15 cellular contexts compared by ENCODE assay signal in genomic region chr13:111423168-111423785, GRCh38.
A peak's percentile ranks its signal among the peaks of the same experiment; 100 is the strongest.
DNase-seq lines count a peak whose midpoint lies in the region; ATAC-seq, FAIRE-seq and TF ChIP-seq lines count a peak whose summit lies in the region.
"Had no signal": no experiment of that assay in that cellular context is flagged by ENCODE, and none has a peak within 500 bp of the region (broad histone marks: within the 10 kb centered on the region; RNA-seq: fewer than 3 reads in every experiment).

No MANE protein-coding gene starts in this region.

- H2AFZ ChIP-seq in mammary epithelial cell (ENCODE audit: low read depth, low read length) (peak overlapping the region; percentile 68), HepG2 (ENCODE audit: low read length) (no peak overlapping the region)

- H2BK5ac ChIP-seq in mesendoderm (ENCODE audit: low read length), result no peak overlapping the region

- H2AK5ac ChIP-seq in mesendoderm (ENCODE audit: low read length), result no peak overlapping the region

- H3K79me2 ChIP-seq in mammary epithelial cell (ENCODE audit: insufficient read depth, low read length), result no peaks in the 10 kb centered on the region
- no peaks in the 10 kb centered on the region for H3K79me2 ChIP-seq in mesendoderm (ENCODE audit: control insufficient read depth, insufficient read depth, low read length)
- no peaks in the 10 kb centered on the region for H3K79me2 ChIP-seq in HepG2 (ENCODE audit: insufficient read depth, low read length)

- peak overlapping the region; percentile 60 for H3K4me2 ChIP-seq in mammary epithelial cell (ENCODE audit: insufficient read depth, low read depth, low read length)
- no peak overlapping the region for H3K4me2 ChIP-seq in mesendoderm (ENCODE audit: low read length)
- no peak overlapping the region for H3K4me2 ChIP-seq in HepG2 (ENCODE audit: low read depth, low read length)

- no peak overlapping the region for H4K5ac ChIP-seq in mesendoderm (ENCODE audit: low read length)

- H3K79me1 ChIP-seq in mesendoderm (ENCODE audit: low read length), result no peaks in the 10 kb centered on the region

- no peak overlapping the region for H2BK120ac ChIP-seq in mesendoderm (ENCODE audit: low read depth, low read length)

- no peak overlapping the region for H3K4ac ChIP-seq in mesendoderm (ENCODE audit: low read depth, low read length)

- TF ChIP-seq EP300 in HepG2 (IDR thresholded peaks at IDR 0.05; ENCODE audit: low read depth in 2 of 2, low read length in 2 of 2) (no peak), HepG2 (CRISPR knock-in tag; IDR thresholded peaks at IDR 0.05; ENCODE audit: borderline replicate concordance) (no peak)

- no peak for TF ChIP-seq POLR2A in HepG2 (IDR thresholded peaks at IDR 0.05; ENCODE audit: insufficient read depth in 1 of 2, low read depth in 2 of 2, low read length in 2 of 2)

- 4% methylated on average over 14 of the region's 16 CpGs for WGBS in mammary epithelial cell (ENCODE audit: low coverage, missing lambda C conversion rate)
- WGBS in mesendoderm (ENCODE audit: extremely low coverage, insufficient coverage, low lambda C conversion rate), result no CpG with 5 or more reads among the region's 16 CpGs
- WGBS in HepG2 (ENCODE audit: low lambda C conversion rate), result 33% methylated on average over 16 of the region's 16 CpGs

- H4K8ac ChIP-seq in mesendoderm (ENCODE audit: low read depth, low read length), result no peak overlapping the region

- no peak overlapping the region for H3K27ac ChIP-seq in mammary epithelial cell (ENCODE audit: insufficient read depth, low read depth, low read length)
- no peak overlapping the region for H3K27ac ChIP-seq in mesendoderm (ENCODE audit: low read depth, low read length)
- H3K27ac ChIP-seq in HepG2 (ENCODE audit: extremely low read length, insufficient read depth, low read length), result no peak overlapping the region
- H3K27ac ChIP-seq in right atrium auricular region, result no peak overlapping the region
- H3K27ac ChIP-seq: Peyer's patch had no signal

- H3K27me3 ChIP-seq in mammary epithelial cell (ENCODE audit: insufficient read depth, low read length) (no peaks in the 10 kb centered on the region), mesendoderm (ENCODE audit: insufficient read depth, low read length, poor library complexity) (no peaks in the 10 kb centered on the region), HepG2 (ENCODE audit: control insufficient read depth in 1 of 2, insufficient read depth in 2 of 2, low read length in 2 of 2) (peaks cover 8 to 83% of the 10 kb centered on the region in 2 experiments; a peak in 3 of 5 replicates), right atrium auricular region (no peaks in the 10 kb centered on the region)
- H3K27me3 ChIP-seq: Peyer's patch had no signal

- TF ChIP-seq RAD21 in HepG2 (CRISPR knock-in tag; IDR thresholded peaks at IDR 0.05), result no peak

- intact Hi-C loops in Calu3 (cut with micrococcal nuclease; ENCODE audit: unreplicated experiment), result no loop called here
- intact Hi-C loops in mammary epithelial cell (cut with micrococcal nuclease), result no loop called here
- intact Hi-C loops in HepG2 (cut with micrococcal nuclease; ENCODE audit: unreplicated experiment), result no loop called here

- CTCF ChIA-PET in Calu3 (lab: Charles Lee) (no interaction called here), mammary epithelial cell (lab: Charles Lee; ENCODE audit: low non-redundant PET) (no interaction called here), HepG2 (lab: Yijun Ruan, JAX; ENCODE audit: low intra/inter-chr PET ratio, low total read pairs) (no interaction called here)

- H3K4me1 ChIP-seq in mammary epithelial cell (ENCODE audit: insufficient read depth, low read length) (no peaks in the 10 kb centered on the region), mesendoderm (ENCODE audit: control insufficient read depth, low read depth, low read length) (no peaks in the 10 kb centered on the region), HepG2 (ENCODE audit: insufficient read depth, low read length) (no peaks in the 10 kb centered on the region), right atrium auricular region (no peaks in the 10 kb centered on the region)
- H3K4me1 ChIP-seq: Peyer's patch had no signal

- no peak overlapping the region for H3K56ac ChIP-seq in mesendoderm (ENCODE audit: low read length)

- H3K36me3 ChIP-seq in mammary epithelial cell (ENCODE audit: insufficient read depth, low read length), result no peaks in the 10 kb centered on the region
- H3K36me3 ChIP-seq in mesendoderm (ENCODE audit: control insufficient read depth, insufficient read depth, low read length), result no peaks in the 10 kb centered on the region
- no peaks in the 10 kb centered on the region for H3K36me3 ChIP-seq in HepG2 (replicated peaks in 1 of 2; ENCODE audit: control insufficient read depth in 1 of 2, insufficient read depth in 2 of 2, low read length in 2 of 2)
- no peaks in the 10 kb centered on the region for H3K36me3 ChIP-seq in right atrium auricular region
- H3K36me3 ChIP-seq: Peyer's patch had no signal

- H3K9me3 ChIP-seq in mammary epithelial cell (replicated peaks; ENCODE audit: insufficient read depth, low read length) (peaks cover 7% of the 10 kb centered on the region), HepG2 (ENCODE audit: low read length) (no peaks in the 10 kb centered on the region), right atrium auricular region (no peaks in the 10 kb centered on the region)
- H3K9me3 ChIP-seq: Peyer's patch had no signal

- DNase-seq in Calu3 (peak; percentile 29), NCI-H526 (lab: John Stamatoyannopoulos, UW) (peak; percentile 75 to 82), mammary epithelial cell (peak; percentile 79), mesendoderm (peak; percentile 29), glomerular visceral epithelial cell (ENCODE audit: extremely low spot score) (no peak), HepG2 (ENCODE audit: low spot score) (no peak), dermis blood vessel endothelial cell (no peak), right atrium auricular region (ENCODE audit: low spot score) (no peak)
- DNase-seq: CD4-positive, CD25-positive, alpha-beta regulatory T cell; GOT3; NCI-H1048; NCI-H226; NCI-H748 treated with DMSO at 0.1 percent for 48 hours; Peyer's patch had no signal

- no peaks in the 10 kb centered on the region for H3K9me3 Mint-ChIP-seq in Calu3 (ENCODE audit: low read depth, unreplicated experiment)
- H3K9me3 Mint-ChIP-seq: IgD-negative memory B cell had no signal

- H4K20me1 ChIP-seq in mammary epithelial cell (ENCODE audit: insufficient read depth, low read length) (no peaks in the 10 kb centered on the region), HepG2 (ENCODE audit: insufficient read depth, low read length) (no peaks in the 10 kb centered on the region)

- H3K23ac ChIP-seq in mesendoderm (ENCODE audit: low read length), result no peak overlapping the region

- FAIRE-seq in HepG2 (lab: Jason Lieb, UNC), result no peak

- H3K9ac ChIP-seq in mammary epithelial cell (ENCODE audit: insufficient read depth, low read length), result no peak overlapping the region
- H3K9ac ChIP-seq in mesendoderm (ENCODE audit: low read length), result no peak overlapping the region
- no peak overlapping the region for H3K9ac ChIP-seq in HepG2 (ENCODE audit: insufficient read depth, low read depth, low read length)

- no peak overlapping the region for H3K4me3 Mint-ChIP-seq in Calu3 (ENCODE audit: low read depth, unreplicated experiment)
- H3K4me3 Mint-ChIP-seq: CD4-positive, CD25-positive, alpha-beta regulatory T cell; IgD-negative memory B cell had no signal

- H3K27me3 Mint-ChIP-seq in Calu3 (ENCODE audit: unreplicated experiment), result peaks cover 8% of the 10 kb centered on the region

- H3K4me1 Mint-ChIP-seq in Calu3 (ENCODE audit: low read depth, unreplicated experiment), result no peaks in the 10 kb centered on the region
- H3K4me1 Mint-ChIP-seq: CD4-positive, CD25-positive, alpha-beta regulatory T cell; IgD-negative memory B cell had no signal

- TF ChIP-seq CTCF in Calu3 (IDR thresholded peaks at IDR 0.05; ENCODE audit: unreplicated experiment), result no peak
- no peak for TF ChIP-seq CTCF in mammary epithelial cell (conservative IDR thresholded peaks at IDR 0.05 in 1 of 2, IDR thresholded peaks at IDR 0.05 in 1 of 2; ENCODE audit: extremely low read depth in 1 of 2, insufficient read depth in 1 of 2, low read depth in 1 of 2, low read length in 2 of 2)
- no peak for TF ChIP-seq CTCF in HepG2 (CRISPR knock-in tag; IDR thresholded peaks at IDR 0.05)
- TF ChIP-seq CTCF in right atrium auricular region (IDR thresholded peaks at IDR 0.05), result no peak

- H3K18ac ChIP-seq in mesendoderm (ENCODE audit: low read length), result no peak overlapping the region

- dilution Hi-C loops in mammary epithelial cell (cut with HindIII; ENCODE audit: low sequenced_read_pairs), result no loop called here

- no peaks in the 10 kb centered on the region for H3K36me3 Mint-ChIP-seq in Calu3 (ENCODE audit: insufficient read depth, unreplicated experiment)
- H3K36me3 Mint-ChIP-seq: CD4-positive, CD25-positive, alpha-beta regulatory T cell; IgD-negative memory B cell had no signal

- POLR2A ChIA-PET in HepG2 (lab: Yijun Ruan, JAX), result no interaction called here

- H2BK15ac ChIP-seq in mesendoderm (replicated peaks; ENCODE audit: low read depth), result no peak overlapping the region

- BruUV-seq in Calu3 (replicated peaks; lab: Mats Ljungman, UMichigan) (no TSS peak), mammary epithelial cell (replicated peaks; lab: Mats Ljungman, UMichigan) (no TSS peak), HepG2 (replicated peaks; lab: Mats Ljungman, UMichigan) (no TSS peak)

- in situ Hi-C loops in mammary epithelial cell (cut with MboI; ENCODE audit: low sequenced_read_pairs in 2 of 2) (no loop called here), HepG2 (cut with HindIII; ENCODE audit: extremely low pct_ligation_motif_present, low pct_unique_long_range_greater_than_20kb) (no loop called here)

- H3K27ac Mint-ChIP-seq in Calu3 (ENCODE audit: unreplicated experiment), result no peak overlapping the region
- H3K27ac Mint-ChIP-seq: IgD-negative memory B cell had no signal

- H3K4me3 ChIP-seq in mammary epithelial cell (replicated peaks in 1 of 3; ENCODE audit: insufficient read depth in 1 of 3, low read depth in 2 of 3, low read length in 3 of 3) (peak overlapping the region in 1 of 3 experiments; percentile 5), mesendoderm (ENCODE audit: low read length) (no peak overlapping the region), HepG2 (replicated peaks in 1 of 3; ENCODE audit: insufficient read depth in 1 of 3, low read depth in 2 of 3, low read length in 3 of 3) (no peak overlapping the region), right atrium auricular region (no peak overlapping the region)
- H3K4me3 ChIP-seq: Peyer's patch had no signal

- ATAC-seq in HepG2, result no peak

Comparison
In these comparisons a context has a peak if more than half of its experiments do, and no peak if none do; other contexts are left out.
1. DNase-seq: peak in Calu3 (single experiment), NCI-H526 (2 of 2), mammary epithelial cell (single experiment) and mesendoderm (single experiment); none in glomerular visceral epithelial cell (single experiment), HepG2 (single experiment), dermis blood vessel endothelial cell (single experiment) and right atrium auricular region (single experiment).